Comparison of ENCODE assay signal across 8 cellular contexts in the genomic region with DNA sequence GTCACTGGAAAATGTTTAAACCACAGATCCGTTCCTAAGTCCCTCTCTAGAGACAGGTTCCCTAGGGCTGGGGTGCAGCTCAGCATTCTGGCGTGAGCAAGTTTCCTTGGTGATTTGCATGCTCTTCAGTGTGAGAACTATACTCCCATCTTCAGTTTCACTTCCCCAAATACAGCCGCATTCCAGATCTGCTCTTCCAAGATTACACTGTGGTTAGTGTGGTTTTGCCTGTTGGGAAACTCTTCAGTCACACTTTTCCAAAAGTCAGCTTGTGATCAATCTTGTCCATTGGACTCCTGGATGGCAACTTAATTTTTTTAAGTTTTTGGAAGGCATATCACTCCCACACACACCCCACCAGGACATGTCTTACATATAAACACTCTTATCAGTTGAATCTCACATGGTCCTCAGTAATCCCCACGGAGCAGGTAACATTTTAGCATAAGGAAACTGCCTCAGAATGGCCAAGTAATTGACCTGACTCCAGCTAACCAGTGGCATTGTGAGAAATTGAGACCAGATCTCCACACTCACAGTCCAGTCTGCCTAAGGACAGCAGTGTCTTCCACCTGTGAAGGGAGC. TPM values are rescaled to one million over a fixed set of nuclear protein-coding genes. Genes with fewer than 3 reads are reported as not detected.
A peak's percentile ranks its signal among the peaks of the same experiment; 100 is the strongest.
DNase-seq lines count a peak whose midpoint lies in the region; ATAC-seq and TF ChIP-seq lines count a peak whose summit lies in the region.

No MANE protein-coding gene starts in this region.

- no peak overlapping the region for H3K4me2 ChIP-seq in mesenchymal stem cell (ENCODE audit: low read length, poor library complexity, severe bottlenecking)

- H3K9me3 Mint-ChIP-seq in activated CD8-positive, alpha-beta memory T cell treated with anti-CD3 and anti-CD28 coated beads, Interleukin-2, amount 10 ng/mL, durations not matched to agents 7 days and 5 days (ENCODE audit: low read depth), result no peaks in the 10 kb centered on the region

- H2AK5ac ChIP-seq in mesenchymal stem cell (ENCODE audit: low read length, severe bottlenecking), result no peak overlapping the region

- ATAC-seq in HG02759 (IDR thresholded peaks at IDR 0.05; ENCODE audit: unreplicated experiment) (peak; percentile 82), HG03439 (IDR thresholded peaks at IDR 0.05; ENCODE audit: unreplicated experiment) (no peak)
- ATAC-seq in activated CD4-positive, CD25-positive, alpha-beta regulatory T cell treated with anti-CD3 and anti-CD28 coated beads, Interleukin-2, amount 50 U/mL, for 24 hours, result no peak
- no peak for ATAC-seq in activated CD8-positive, alpha-beta memory T cell treated with anti-CD3 and anti-CD28 coated beads, Interleukin-2, amount 10 ng/mL, durations not matched to agents 7 days and 5 days

- H3K27ac ChIP-seq in mesenchymal stem cell (ENCODE audit: low read length, poor library complexity, severe bottlenecking), result no peak overlapping the region

- peak overlapping the region in 1 of 2 experiments; percentile 10 for H2BK12ac ChIP-seq in mesenchymal stem cell (ENCODE audit: low read length in 2 of 2)

- H3K4me1 Mint-ChIP-seq in activated CD8-positive, alpha-beta memory T cell treated with anti-CD3 and anti-CD28 coated beads, Interleukin-2, amount 10 ng/mL, durations not matched to agents 7 days and 5 days, result no peaks in the 10 kb centered on the region

- H3K79me1 ChIP-seq in mesenchymal stem cell (replicated peaks; ENCODE audit: low read length, poor library complexity, severe bottlenecking), result peaks cover 4% of the 10 kb centered on the region

- H3K27ac Mint-ChIP-seq in activated CD8-positive, alpha-beta memory T cell treated with anti-CD3 and anti-CD28 coated beads, Interleukin-2, amount 10 ng/mL, durations not matched to agents 7 days and 5 days, result no peak overlapping the region

- no peak for TF ChIP-seq CTCF in GM12865 (IDR thresholded peaks at IDR 0.05; ENCODE audit: insufficient read depth, low read depth, low read length, missing control alignments)

- H3K4me1 ChIP-seq in mesenchymal stem cell (ENCODE audit: control insufficient read depth, insufficient read depth, low read depth, low read length), result peaks cover 1% of the 10 kb centered on the region

- H3K23ac ChIP-seq in mesenchymal stem cell (ENCODE audit: low read length in 2 of 2), result no peak overlapping the region

- no peak overlapping the region for H2BK120ac ChIP-seq in mesenchymal stem cell (ENCODE audit: low read depth, low read length)

- no peak overlapping the region for H3K4me3 ChIP-seq in GM12865 (ENCODE audit: low read depth, low read length)
- peak overlapping the region in 1 of 2 experiments; percentile 33 for H3K4me3 ChIP-seq in mesenchymal stem cell (ENCODE audit: insufficient read depth in 1 of 2, low read depth in 1 of 2, low read length in 2 of 2)

- H2AFZ ChIP-seq in mesenchymal stem cell (ENCODE audit: low read depth, low read length), result no peak overlapping the region

- peak overlapping the region; percentile 5 for H3K9ac ChIP-seq in mesenchymal stem cell (ENCODE audit: low read length)

- no peaks in the 10 kb centered on the region for H3K27me3 Mint-ChIP-seq in activated CD8-positive, alpha-beta memory T cell treated with anti-CD3 and anti-CD28 coated beads, Interleukin-2, amount 10 ng/mL, durations not matched to agents 7 days and 5 days

- H2BK15ac ChIP-seq in mesenchymal stem cell (ENCODE audit: low read depth, poor library complexity, severe bottlenecking), result no peak overlapping the region

- peaks cover 33 to 41% of the 10 kb centered on the region in 2 experiments for H3K36me3 ChIP-seq in mesenchymal stem cell (ENCODE audit: control insufficient read depth in 1 of 2, insufficient read depth in 2 of 2, low read depth in 1 of 2, low read length in 2 of 2)

- CTCF ChIA-PET in activated CD8-positive, alpha-beta memory T cell treated with anti-CD3 and anti-CD28 coated beads, Interleukin-2, amount 10 ng/mL, durations not matched to agents 7 days and 5 days (lab: Charles Lee), result no interaction called here

- no peak overlapping the region for H3K4ac ChIP-seq in mesenchymal stem cell (ENCODE audit: low read depth in 1 of 2, low read length in 2 of 2)

- H2BK5ac ChIP-seq in mesenchymal stem cell (ENCODE audit: low read depth, low read length, poor library complexity, severe bottlenecking), result no peak overlapping the region

- no peak overlapping the region for H3K14ac ChIP-seq in mesenchymal stem cell (ENCODE audit: low read length in 2 of 2)

- no peak overlapping the region for H3K18ac ChIP-seq in mesenchymal stem cell (ENCODE audit: low read depth in 1 of 2, low read length in 2 of 2)

- H3K9me3 ChIP-seq in mesenchymal stem cell (ENCODE audit: control insufficient read depth, low read length), result no peaks in the 10 kb centered on the region

- H4K91ac ChIP-seq in mesenchymal stem cell (ENCODE audit: low read length), result no peak overlapping the region

- no peak overlapping the region for H3K4me3 Mint-ChIP-seq in activated CD8-positive, alpha-beta memory T cell treated with anti-CD3 and anti-CD28 coated beads, Interleukin-2, amount 10 ng/mL, durations not matched to agents 7 days and 5 days

- peaks cover 3% of the 10 kb centered on the region for H3K36me3 Mint-ChIP-seq in activated CD8-positive, alpha-beta memory T cell treated with anti-CD3 and anti-CD28 coated beads, Interleukin-2, amount 10 ng/mL, durations not matched to agents 7 days and 5 days

- no peaks in the 10 kb centered on the region for H3K27me3 ChIP-seq in mesenchymal stem cell (ENCODE audit: control insufficient read depth in 1 of 2, insufficient read depth in 1 of 2, low read length in 2 of 2)

- H4K8ac ChIP-seq in mesenchymal stem cell (ENCODE audit: low read length), result no peak overlapping the region

- DNase-seq in GM12865 (ENCODE audit: low read depth) (peak; percentile 83), SIG-M5 treated with dmso at 0.1 percent for 504 hours (lab: John Stamatoyannopoulos, UW; ENCODE audit: unreplicated experiment) (peak; percentile 94), mesenchymal stem cell (peak; percentile 87), iPS-NIHi11 (ENCODE audit: low spot score) (no peak)
- DNase-seq in activated CD8-positive, alpha-beta memory T cell treated with anti-CD3 and anti-CD28 coated beads, Interleukin-2, amount 10 ng/mL, durations not matched to agents 7 days and 5 days, result no peak

- WGBS in mesenchymal stem cell, result 72% methylated on average over 3 of the region's 4 CpGs

RNA-seq across cellular contexts. Expression of gene PTPN23, which starts 33.5 kb away (rescaled TPM):
- polyA plus RNA-seq in mesenchymal stem cell (2013, experiment 1 of 2), result 27.7 TPM
- polyA plus RNA-seq in mesenchymal stem cell (2013, experiment 2 of 2), result 26.0 TPM
- 10 to 100 TPM; 27.0 to 32.9 TPM for total RNA-seq in activated CD8-positive, alpha-beta memory T cell treated with anti-CD3 and anti-CD28 coated beads, Interleukin-2, amount 10 ng/mL, durations not matched to agents 7 days and 5 days

Comparison
In these comparisons a context has a peak if more than half of its experiments do, and no peak if none do; other contexts are left out.
1. DNase-seq: peak in GM12865 (single experiment), SIG-M5 treated with dmso at 0.1 percent for 504 hours (single experiment) and mesenchymal stem cell (single experiment); none in activated CD8-positive, alpha-beta memory T cell treated with anti-CD3 and anti-CD28 coated beads, Interleukin-2, amount 10 ng/mL, durations not matched to agents 7 days and 5 days (single experiment) and iPS-NIHi11 (single experiment).